In genomic region chr1:173415490-173415889, GRCh38 we compare ENCODE assay signal across 1 cellular context.
TF ChIP-seq lines count a peak whose summit lies in the region.

No MANE protein-coding gene starts in this region.

TF ChIP-seq in GM23338, 12 proteins besides CTCF, POLR2A, EP300 and RAD21 (continued from another document):
- TF ChIP-seq REST (IDR thresholded peaks at IDR 0.05; ENCODE audit: unreplicated experiment), result no peak
- TF ChIP-seq NANOG (IDR thresholded peaks at IDR 0.05; ENCODE audit: borderline replicate concordance), result no peak
- no peak for TF ChIP-seq ETS1 (IDR thresholded peaks at IDR 0.05)
- TF ChIP-seq ZNF114 (CRISPR knock-in tag; IDR thresholded peaks at IDR 0.05), result no peak
- TF ChIP-seq CREB1 (CRISPR knock-in tag; IDR thresholded peaks at IDR 0.05; ENCODE audit: low read depth), result no peak
- no peak for TF ChIP-seq JUNB (IDR thresholded peaks at IDR 0.05; ENCODE audit: unreplicated experiment)
- TF ChIP-seq STAT1 (IDR thresholded peaks at IDR 0.05; ENCODE audit: unreplicated experiment), result no peak
- no peak for TF ChIP-seq EZH2 (IDR thresholded peaks at IDR 0.05; ENCODE audit: low read depth, unreplicated experiment)
- TF ChIP-seq ZNF331 (CRISPR knock-in tag; IDR thresholded peaks at IDR 0.05; ENCODE audit: low read depth), result no peak
TF ChIP-seq in GM23338: peak in this region for 0.
